ENCODE assay signal across 1 cellular context in the genomic region with DNA sequence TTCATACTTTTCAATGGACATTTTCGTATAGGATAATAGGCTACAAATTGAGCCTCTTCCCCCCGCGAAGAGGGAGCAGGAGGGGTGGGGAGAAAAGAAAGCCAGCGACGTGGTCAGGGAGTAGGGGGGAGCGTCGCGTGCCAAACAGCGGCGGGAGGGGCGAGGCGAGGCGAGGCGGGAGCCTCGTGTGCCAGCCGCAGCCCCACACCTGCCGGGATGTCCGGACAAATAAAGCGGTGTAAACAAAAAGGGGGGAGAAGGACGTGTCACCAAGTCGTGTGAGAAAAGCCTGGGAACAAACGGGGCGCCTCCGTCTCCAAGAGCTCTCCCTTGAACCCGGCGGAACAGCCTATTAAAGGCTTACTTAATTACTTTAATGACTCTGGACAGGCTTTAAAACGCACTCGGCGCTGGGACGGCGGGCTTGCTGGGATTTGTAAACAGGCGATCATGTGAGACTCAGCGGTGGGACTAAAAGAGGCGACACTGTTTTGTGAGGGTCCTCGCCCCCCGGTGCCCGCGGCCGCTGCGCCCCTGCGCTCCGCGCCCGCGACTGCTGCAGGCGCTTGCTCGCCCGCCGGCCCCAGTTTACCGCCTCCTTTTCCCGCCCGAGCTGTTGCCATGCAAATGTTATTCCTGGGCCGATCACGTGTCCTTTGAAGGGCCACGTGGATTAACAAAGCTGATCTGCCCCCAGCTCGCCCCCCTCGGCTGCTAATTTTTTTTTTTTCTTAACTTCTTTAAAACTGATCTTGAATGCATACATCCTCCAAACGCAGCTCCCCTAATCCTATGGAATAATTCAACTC.
TF ChIP-seq lines count a peak whose summit lies in the region.

A gene with protein sequence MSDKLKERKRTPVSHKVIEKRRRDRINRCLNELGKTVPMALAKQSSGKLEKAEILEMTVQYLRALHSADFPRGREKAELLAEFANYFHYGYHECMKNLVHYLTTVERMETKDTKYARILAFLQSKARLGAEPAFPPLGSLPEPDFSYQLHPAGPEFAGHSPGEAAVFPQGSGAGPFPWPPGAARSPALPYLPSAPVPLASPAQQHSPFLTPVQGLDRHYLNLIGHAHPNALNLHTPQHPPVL (plus strand): TSS at position 527 of the 809 bp plus-strand sequence. CDS start 439 bp downstream, outside the sequence.

TF ChIP-seq in WTC11, 78 proteins besides CTCF, POLR2A, EP300 and RAD21 (continued from another document and continues in another):
- TF ChIP-seq, protein P1, sequence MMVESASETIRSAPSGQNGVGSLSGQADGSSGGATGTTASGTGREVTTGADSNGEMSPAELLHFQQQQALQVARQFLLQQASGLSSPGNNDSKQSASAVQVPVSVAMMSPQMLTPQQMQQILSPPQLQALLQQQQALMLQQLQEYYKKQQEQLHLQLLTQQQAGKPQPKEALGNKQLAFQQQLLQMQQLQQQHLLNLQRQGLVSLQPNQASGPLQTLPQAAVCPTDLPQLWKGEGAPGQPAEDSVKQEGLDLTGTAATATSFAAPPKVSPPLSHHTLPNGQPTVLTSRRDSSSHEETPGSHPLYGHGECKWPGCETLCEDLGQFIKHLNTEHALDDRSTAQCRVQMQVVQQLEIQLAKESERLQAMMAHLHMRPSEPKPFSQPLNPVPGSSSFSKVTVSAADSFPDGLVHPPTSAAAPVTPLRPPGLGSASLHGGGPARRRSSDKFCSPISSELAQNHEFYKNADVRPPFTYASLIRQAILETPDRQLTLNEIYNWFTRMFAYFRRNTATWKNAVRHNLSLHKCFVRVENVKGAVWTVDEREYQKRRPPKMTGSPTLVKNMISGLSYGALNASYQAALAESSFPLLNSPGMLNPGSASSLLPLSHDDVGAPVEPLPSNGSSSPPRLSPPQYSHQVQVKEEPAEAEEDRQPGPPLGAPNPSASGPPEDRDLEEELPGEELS (CRISPR knock-in tag; IDR thresholded peaks at IDR 0.05): no peak
- TF ChIP-seq, protein P2, sequence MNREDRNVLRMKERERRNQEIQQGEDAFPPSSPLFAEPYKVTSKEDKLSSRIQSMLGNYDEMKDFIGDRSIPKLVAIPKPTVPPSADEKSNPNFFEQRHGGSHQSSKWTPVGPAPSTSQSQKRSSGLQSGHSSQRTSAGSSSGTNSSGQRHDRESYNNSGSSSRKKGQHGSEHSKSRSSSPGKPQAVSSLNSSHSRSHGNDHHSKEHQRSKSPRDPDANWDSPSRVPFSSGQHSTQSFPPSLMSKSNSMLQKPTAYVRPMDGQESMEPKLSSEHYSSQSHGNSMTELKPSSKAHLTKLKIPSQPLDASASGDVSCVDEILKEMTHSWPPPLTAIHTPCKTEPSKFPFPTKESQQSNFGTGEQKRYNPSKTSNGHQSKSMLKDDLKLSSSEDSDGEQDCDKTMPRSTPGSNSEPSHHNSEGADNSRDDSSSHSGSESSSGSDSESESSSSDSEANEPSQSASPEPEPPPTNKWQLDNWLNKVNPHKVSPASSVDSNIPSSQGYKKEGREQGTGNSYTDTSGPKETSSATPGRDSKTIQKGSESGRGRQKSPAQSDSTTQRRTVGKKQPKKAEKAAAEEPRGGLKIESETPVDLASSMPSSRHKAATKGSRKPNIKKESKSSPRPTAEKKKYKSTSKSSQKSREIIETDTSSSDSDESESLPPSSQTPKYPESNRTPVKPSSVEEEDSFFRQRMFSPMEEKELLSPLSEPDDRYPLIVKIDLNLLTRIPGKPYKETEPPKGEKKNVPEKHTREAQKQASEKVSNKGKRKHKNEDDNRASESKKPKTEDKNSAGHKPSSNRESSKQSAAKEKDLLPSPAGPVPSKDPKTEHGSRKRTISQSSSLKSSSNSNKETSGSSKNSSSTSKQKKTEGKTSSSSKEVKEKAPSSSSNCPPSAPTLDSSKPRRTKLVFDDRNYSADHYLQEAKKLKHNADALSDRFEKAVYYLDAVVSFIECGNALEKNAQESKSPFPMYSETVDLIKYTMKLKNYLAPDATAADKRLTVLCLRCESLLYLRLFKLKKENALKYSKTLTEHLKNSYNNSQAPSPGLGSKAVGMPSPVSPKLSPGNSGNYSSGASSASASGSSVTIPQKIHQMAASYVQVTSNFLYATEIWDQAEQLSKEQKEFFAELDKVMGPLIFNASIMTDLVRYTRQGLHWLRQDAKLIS (CRISPR knock-in tag; IDR thresholded peaks at IDR 0.05; ENCODE audit: borderline replicate concordance): 0 out of 2 replicates have a peak, but pooled peaks have one; percentile 17
- TF ChIP-seq SOX15 (CRISPR knock-in tag; IDR thresholded peaks at IDR 0.05) (no peak), MYBL2 (CRISPR knock-in tag; IDR thresholded peaks at IDR 0.05) (0 out of 2 replicates have a peak, but pooled peaks have one; percentile 52), ZBTB21 (CRISPR knock-in tag; IDR thresholded peaks at IDR 0.05; ENCODE audit: borderline replicate concordance) (no peak; the same call in 1 of the 2 replicates), NFYB (CRISPR knock-in tag; conservative IDR thresholded peaks at IDR 0.05; ENCODE audit: low read depth) (0 out of 2 replicates have a peak, but pooled peaks have one; percentile 20), FOXJ3 (CRISPR knock-in tag; IDR thresholded peaks at IDR 0.05; ENCODE audit: borderline replicate concordance) (no peak), SMAD4 (CRISPR knock-in tag; IDR thresholded peaks at IDR 0.05) (no peak), TEAD4 (CRISPR knock-in tag; IDR thresholded peaks at IDR 0.05) (no peak), ZNF423 (CRISPR knock-in tag; IDR thresholded peaks at IDR 0.05) (no peak), JUN (CRISPR knock-in tag; IDR thresholded peaks at IDR 0.05) (0 out of 2 replicates have a peak, but pooled peaks have one; percentile 20)
- TF ChIP-seq, protein P3, sequence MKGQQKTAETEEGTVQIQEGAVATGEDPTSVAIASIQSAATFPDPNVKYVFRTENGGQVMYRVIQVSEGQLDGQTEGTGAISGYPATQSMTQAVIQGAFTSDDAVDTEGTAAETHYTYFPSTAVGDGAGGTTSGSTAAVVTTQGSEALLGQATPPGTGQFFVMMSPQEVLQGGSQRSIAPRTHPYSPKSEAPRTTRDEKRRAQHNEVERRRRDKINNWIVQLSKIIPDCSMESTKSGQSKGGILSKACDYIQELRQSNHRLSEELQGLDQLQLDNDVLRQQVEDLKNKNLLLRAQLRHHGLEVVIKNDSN (CRISPR knock-in tag; IDR thresholded peaks at IDR 0.05): peak; percentile 88
- TF ChIP-seq, protein P4, sequence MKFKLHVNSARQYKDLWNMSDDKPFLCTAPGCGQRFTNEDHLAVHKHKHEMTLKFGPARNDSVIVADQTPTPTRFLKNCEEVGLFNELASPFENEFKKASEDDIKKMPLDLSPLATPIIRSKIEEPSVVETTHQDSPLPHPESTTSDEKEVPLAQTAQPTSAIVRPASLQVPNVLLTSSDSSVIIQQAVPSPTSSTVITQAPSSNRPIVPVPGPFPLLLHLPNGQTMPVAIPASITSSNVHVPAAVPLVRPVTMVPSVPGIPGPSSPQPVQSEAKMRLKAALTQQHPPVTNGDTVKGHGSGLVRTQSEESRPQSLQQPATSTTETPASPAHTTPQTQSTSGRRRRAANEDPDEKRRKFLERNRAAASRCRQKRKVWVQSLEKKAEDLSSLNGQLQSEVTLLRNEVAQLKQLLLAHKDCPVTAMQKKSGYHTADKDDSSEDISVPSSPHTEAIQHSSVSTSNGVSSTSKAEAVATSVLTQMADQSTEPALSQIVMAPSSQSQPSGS (CRISPR knock-in tag; IDR thresholded peaks at IDR 0.05; ENCODE audit: borderline replicate concordance, low read depth): 0 out of 2 replicates have a peak, but pooled peaks have one; percentile 26
- TF ChIP-seq, protein P5, sequence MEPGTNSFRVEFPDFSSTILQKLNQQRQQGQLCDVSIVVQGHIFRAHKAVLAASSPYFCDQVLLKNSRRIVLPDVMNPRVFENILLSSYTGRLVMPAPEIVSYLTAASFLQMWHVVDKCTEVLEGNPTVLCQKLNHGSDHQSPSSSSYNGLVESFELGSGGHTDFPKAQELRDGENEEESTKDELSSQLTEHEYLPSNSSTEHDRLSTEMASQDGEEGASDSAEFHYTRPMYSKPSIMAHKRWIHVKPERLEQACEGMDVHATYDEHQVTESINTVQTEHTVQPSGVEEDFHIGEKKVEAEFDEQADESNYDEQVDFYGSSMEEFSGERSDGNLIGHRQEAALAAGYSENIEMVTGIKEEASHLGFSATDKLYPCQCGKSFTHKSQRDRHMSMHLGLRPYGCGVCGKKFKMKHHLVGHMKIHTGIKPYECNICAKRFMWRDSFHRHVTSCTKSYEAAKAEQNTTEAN (CRISPR knock-in tag; IDR thresholded peaks at IDR 0.05): peak; percentile 66; the same call in 1 of the 2 replicates
- TF ChIP-seq, protein P6, sequence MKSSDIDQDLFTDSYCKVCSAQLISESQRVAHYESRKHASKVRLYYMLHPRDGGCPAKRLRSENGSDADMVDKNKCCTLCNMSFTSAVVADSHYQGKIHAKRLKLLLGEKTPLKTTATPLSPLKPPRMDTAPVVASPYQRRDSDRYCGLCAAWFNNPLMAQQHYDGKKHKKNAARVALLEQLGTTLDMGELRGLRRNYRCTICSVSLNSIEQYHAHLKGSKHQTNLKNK (CRISPR knock-in tag; IDR thresholded peaks at IDR 0.05): no peak
- TF ChIP-seq, protein P7, sequence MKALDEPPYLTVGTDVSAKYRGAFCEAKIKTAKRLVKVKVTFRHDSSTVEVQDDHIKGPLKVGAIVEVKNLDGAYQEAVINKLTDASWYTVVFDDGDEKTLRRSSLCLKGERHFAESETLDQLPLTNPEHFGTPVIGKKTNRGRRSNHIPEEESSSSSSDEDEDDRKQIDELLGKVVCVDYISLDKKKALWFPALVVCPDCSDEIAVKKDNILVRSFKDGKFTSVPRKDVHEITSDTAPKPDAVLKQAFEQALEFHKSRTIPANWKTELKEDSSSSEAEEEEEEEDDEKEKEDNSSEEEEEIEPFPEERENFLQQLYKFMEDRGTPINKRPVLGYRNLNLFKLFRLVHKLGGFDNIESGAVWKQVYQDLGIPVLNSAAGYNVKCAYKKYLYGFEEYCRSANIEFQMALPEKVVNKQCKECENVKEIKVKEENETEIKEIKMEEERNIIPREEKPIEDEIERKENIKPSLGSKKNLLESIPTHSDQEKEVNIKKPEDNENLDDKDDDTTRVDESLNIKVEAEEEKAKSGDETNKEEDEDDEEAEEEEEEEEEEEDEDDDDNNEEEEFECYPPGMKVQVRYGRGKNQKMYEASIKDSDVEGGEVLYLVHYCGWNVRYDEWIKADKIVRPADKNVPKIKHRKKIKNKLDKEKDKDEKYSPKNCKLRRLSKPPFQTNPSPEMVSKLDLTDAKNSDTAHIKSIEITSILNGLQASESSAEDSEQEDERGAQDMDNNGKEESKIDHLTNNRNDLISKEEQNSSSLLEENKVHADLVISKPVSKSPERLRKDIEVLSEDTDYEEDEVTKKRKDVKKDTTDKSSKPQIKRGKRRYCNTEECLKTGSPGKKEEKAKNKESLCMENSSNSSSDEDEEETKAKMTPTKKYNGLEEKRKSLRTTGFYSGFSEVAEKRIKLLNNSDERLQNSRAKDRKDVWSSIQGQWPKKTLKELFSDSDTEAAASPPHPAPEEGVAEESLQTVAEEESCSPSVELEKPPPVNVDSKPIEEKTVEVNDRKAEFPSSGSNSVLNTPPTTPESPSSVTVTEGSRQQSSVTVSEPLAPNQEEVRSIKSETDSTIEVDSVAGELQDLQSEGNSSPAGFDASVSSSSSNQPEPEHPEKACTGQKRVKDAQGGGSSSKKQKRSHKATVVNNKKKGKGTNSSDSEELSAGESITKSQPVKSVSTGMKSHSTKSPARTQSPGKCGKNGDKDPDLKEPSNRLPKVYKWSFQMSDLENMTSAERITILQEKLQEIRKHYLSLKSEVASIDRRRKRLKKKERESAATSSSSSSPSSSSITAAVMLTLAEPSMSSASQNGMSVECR (CRISPR knock-in tag; IDR thresholded peaks at IDR 0.05; ENCODE audit: borderline replicate concordance): peak; percentile 64
- TF ChIP-seq, protein P8, sequence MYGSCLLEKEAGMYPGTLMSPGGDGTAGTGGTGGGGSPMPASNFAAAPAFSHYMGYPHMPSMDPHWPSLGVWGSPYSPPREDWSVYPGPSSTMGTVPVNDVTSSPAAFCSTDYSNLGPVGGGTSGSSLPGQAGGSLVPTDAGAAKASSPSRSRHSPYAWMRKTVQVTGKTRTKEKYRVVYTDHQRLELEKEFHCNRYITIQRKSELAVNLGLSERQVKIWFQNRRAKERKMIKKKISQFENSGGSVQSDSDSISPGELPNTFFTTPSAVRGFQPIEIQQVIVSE (CRISPR knock-in tag; IDR thresholded peaks at IDR 0.05; ENCODE audit: borderline replicate concordance): no peak
- TF ChIP-seq, protein P9, sequence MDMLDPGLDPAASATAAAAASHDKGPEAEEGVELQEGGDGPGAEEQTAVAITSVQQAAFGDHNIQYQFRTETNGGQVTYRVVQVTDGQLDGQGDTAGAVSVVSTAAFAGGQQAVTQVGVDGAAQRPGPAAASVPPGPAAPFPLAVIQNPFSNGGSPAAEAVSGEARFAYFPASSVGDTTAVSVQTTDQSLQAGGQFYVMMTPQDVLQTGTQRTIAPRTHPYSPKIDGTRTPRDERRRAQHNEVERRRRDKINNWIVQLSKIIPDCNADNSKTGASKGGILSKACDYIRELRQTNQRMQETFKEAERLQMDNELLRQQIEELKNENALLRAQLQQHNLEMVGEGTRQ (CRISPR knock-in tag; IDR thresholded peaks at IDR 0.05): peak; percentile 89
- TF ChIP-seq, protein P10, sequence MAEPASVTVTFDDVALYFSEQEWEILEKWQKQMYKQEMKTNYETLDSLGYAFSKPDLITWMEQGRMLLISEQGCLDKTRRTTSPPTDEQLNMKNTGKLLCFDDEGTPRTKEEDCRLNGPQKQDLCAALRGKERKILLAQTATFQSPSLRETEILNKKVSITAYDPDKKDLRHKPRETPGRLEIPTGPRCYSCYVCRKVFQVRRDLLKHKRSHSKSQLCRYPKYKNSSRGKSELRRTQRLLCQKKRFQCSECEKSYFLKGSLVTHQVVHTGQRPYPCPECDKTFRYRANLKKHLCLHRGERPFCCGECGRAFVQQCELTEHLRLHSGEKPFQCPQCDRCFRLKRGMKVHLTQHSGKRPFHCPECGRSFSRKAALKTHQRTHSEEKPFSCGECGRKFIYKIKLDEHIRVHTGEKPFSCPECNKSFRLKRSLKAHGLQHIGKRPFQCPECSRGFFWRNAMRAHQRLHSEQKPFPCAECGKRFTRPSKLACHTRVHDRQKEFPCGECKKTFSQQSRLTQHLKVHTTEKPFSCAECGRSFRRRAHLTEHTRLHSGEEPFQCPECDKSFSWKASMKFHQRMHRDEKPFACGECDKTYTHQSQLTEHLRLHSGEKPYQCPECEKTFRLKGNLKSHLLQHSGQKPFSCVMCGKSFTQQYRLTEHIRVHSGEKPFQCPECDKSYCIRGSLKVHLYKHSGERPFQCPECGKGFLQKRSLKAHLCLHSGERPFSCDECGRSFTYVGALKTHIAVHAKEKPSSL (CRISPR knock-in tag; conservative IDR thresholded peaks at IDR 0.05): no peak
- TF ChIP-seq, protein P11, sequence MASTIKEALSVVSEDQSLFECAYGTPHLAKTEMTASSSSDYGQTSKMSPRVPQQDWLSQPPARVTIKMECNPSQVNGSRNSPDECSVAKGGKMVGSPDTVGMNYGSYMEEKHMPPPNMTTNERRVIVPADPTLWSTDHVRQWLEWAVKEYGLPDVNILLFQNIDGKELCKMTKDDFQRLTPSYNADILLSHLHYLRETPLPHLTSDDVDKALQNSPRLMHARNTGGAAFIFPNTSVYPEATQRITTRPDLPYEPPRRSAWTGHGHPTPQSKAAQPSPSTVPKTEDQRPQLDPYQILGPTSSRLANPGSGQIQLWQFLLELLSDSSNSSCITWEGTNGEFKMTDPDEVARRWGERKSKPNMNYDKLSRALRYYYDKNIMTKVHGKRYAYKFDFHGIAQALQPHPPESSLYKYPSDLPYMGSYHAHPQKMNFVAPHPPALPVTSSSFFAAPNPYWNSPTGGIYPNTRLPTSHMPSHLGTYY (CRISPR knock-in tag; IDR thresholded peaks at IDR 0.05): no peak
- TF ChIP-seq, protein P12, sequence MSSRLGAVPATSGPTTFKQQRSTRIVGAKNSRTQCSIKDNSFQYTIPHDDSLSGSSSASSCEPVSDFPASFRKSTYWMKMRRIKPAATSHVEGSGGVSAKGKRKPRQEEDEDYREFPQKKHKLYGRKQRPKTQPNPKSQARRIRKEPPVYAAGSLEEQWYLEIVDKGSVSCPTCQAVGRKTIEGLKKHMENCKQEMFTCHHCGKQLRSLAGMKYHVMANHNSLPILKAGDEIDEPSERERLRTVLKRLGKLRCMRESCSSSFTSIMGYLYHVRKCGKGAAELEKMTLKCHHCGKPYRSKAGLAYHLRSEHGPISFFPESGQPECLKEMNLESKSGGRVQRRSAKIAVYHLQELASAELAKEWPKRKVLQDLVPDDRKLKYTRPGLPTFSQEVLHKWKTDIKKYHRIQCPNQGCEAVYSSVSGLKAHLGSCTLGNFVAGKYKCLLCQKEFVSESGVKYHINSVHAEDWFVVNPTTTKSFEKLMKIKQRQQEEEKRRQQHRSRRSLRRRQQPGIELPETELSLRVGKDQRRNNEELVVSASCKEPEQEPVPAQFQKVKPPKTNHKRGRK (CRISPR knock-in tag; IDR thresholded peaks at IDR 0.05; ENCODE audit: borderline replicate concordance): no peak
